Comparison of ENCODE assay signal across 1 cellular context in genomic region chr6:83853178-83853967, GRCh38.
TF ChIP-seq lines count a peak whose summit lies in the region.

Gene RIPPLY2, plus strand, starts transcription at chr6:83853360. Its CDS starts 57 bp downstream, at chr6:83853417.

TF ChIP-seq in WTC11, 78 proteins besides CTCF, POLR2A, EP300 and RAD21 (continued from another document and continues in another):
- TF ChIP-seq ZNF425 (CRISPR knock-in tag; conservative IDR thresholded peaks at IDR 0.05): no peak
- TF ChIP-seq ATF6 (CRISPR knock-in tag; IDR thresholded peaks at IDR 0.05): no peak
- TF ChIP-seq NFYB (CRISPR knock-in tag; conservative IDR thresholded peaks at IDR 0.05; ENCODE audit: low read depth): no peak
- TF ChIP-seq KAT7 (CRISPR knock-in tag; IDR thresholded peaks at IDR 0.05; ENCODE audit: borderline replicate concordance): 0 out of 2 replicates have a peak, but pooled peaks have one; percentile 63
- 0 out of 2 replicates have a peak, but pooled peaks have one; percentile 66 for TF ChIP-seq ZNF232 (CRISPR knock-in tag; IDR thresholded peaks at IDR 0.05)
- TF ChIP-seq E2F5 (CRISPR knock-in tag; IDR thresholded peaks at IDR 0.05): peak; percentile 42; the same call in 1 of the 2 replicates
- TF ChIP-seq NR2C2 (CRISPR knock-in tag; IDR thresholded peaks at IDR 0.05): no peak
- TF ChIP-seq TEAD4 (CRISPR knock-in tag; IDR thresholded peaks at IDR 0.05): no peak
- peak; percentile 47; the same call in 1 of the 2 replicates for TF ChIP-seq CREM (CRISPR knock-in tag; IDR thresholded peaks at IDR 0.05)
- no peak for TF ChIP-seq ZNF121 (CRISPR knock-in tag; IDR thresholded peaks at IDR 0.05)
- TF ChIP-seq ZMAT4 (CRISPR knock-in tag; IDR thresholded peaks at IDR 0.05): no peak
- no peak for TF ChIP-seq STAT6 (CRISPR knock-in tag; conservative IDR thresholded peaks at IDR 0.05; ENCODE audit: low read depth)
- no peak for TF ChIP-seq HMGA2 (CRISPR knock-in tag; IDR thresholded peaks at IDR 0.05)
- TF ChIP-seq ERG (CRISPR knock-in tag; IDR thresholded peaks at IDR 0.05): no peak
- no peak for TF ChIP-seq FOXJ3 (CRISPR knock-in tag; IDR thresholded peaks at IDR 0.05; ENCODE audit: borderline replicate concordance)
- TF ChIP-seq OVOL2 (CRISPR knock-in tag; IDR thresholded peaks at IDR 0.05; ENCODE audit: borderline replicate concordance): no peak
- peak; percentile 88 for TF ChIP-seq MAX (CRISPR knock-in tag; IDR thresholded peaks at IDR 0.05)
- TF ChIP-seq AR (CRISPR knock-in tag; IDR thresholded peaks at IDR 0.05): no peak
- TF ChIP-seq RORB (CRISPR knock-in tag; IDR thresholded peaks at IDR 0.05): no peak
- no peak for TF ChIP-seq AFF4 (CRISPR knock-in tag; IDR thresholded peaks at IDR 0.05; ENCODE audit: borderline replicate concordance)
- no peak for TF ChIP-seq SMAD4 (CRISPR knock-in tag; IDR thresholded peaks at IDR 0.05)
- no peak for TF ChIP-seq CDX4 (CRISPR knock-in tag; IDR thresholded peaks at IDR 0.05; ENCODE audit: borderline replicate concordance)
- TF ChIP-seq EMX1 (CRISPR knock-in tag; IDR thresholded peaks at IDR 0.05): no peak
- no peak for TF ChIP-seq SOX15 (CRISPR knock-in tag; IDR thresholded peaks at IDR 0.05)
- TF ChIP-seq CBFB (CRISPR knock-in tag; IDR thresholded peaks at IDR 0.05; ENCODE audit: low read depth): no peak
- no peak; the same call in none of the 2 replicates for TF ChIP-seq USF1 (CRISPR knock-in tag; IDR thresholded peaks at IDR 0.05)
- TF ChIP-seq ATF2 (CRISPR knock-in tag; IDR thresholded peaks at IDR 0.05; ENCODE audit: borderline replicate concordance, low read depth): no peak
- TF ChIP-seq ZNF281 (CRISPR knock-in tag; IDR thresholded peaks at IDR 0.05): 0 out of 2 replicates have a peak, but pooled peaks have one; percentile 1
